24 cellular contexts compared by ENCODE assay signal in the genomic region with DNA sequence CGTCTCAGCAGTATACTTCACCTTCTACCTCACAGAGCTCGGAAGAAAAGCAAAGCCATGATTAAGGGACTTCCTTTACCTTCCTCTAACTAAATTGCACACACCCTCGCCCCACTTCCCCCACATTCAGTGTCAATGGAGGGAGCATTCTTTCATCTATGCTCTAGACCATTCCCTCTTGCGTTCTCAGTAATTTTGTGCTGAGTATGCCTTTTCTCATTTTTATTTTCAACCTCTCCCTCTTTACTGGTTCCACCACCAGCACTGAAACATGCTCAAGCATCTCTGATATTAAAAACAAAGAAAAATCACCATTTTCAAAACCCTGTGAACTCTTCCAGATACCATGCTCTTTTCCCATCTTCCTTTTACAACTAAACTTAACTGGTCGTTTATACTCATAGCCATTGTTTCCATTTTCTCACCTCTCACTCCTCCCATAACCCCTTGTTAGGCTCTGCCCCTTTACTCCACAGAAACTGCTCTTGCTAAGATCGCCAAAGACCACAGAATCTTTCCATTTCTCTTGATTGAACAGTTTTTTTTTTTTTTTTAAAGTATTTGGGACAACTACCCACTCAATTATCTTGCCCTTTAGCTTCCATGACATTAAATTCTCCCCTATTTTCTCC. TPM values are rescaled to one million over a fixed set of nuclear protein-coding genes. Genes with fewer than 3 reads are reported as not detected.
"Had no signal": no experiment of that assay in that cellular context is flagged by ENCODE, and none has a peak within 500 bp of the region (broad histone marks: within the 10 kb centered on the region; RNA-seq: fewer than 3 reads in every experiment).

No MANE protein-coding gene starts in this region.

- H3K9me3 Mint-ChIP-seq: natural killer cell; stimulated activated memory B cell treated with anti-CD40 and anti-IgM and Interleukin-4, amounts not matched to agents 10 μg/mL and 1 μg/mL and 100 μg/mL, for 72 hours; stimulated activated naive CD8-positive, alpha-beta T cell treated with anti-CD3 and anti-CD28 coated beads, Interleukin-15, Interleukin-2, amounts not matched to agents 100 ng/mL and 50 ng/mL, for 24 hours had no signal

- H3K4me1 Mint-ChIP-seq: natural killer cell; stimulated activated memory B cell treated with anti-CD40 and anti-IgM and Interleukin-4, amounts not matched to agents 10 μg/mL and 1 μg/mL and 100 μg/mL, for 72 hours had no signal

- DNase-seq: dorsolateral prefrontal cortex; effector CD4-positive, alpha-beta T cell; gastrocnemius medialis; head of caudate nucleus; left ventricle myocardium superior; lower lobe of right lung; natural killer cell; sigmoid colon; stimulated activated CD4-positive, alpha-beta T cell treated with anti-CD3 and anti-CD28 coated beads, Interleukin-2, amount 100 ng/mL, for 24 hours; stimulated activated CD4-positive, alpha-beta T cell treated with anti-CD3 and anti-CD28 coated beads, Interleukin-4, amount 100 ng/mL, for 24 hours; transverse colon had no signal

- ATAC-seq: gastrocnemius medialis; left ventricle myocardium superior; lower lobe of right lung; natural killer cell; stimulated activated memory B cell treated with anti-CD40 and anti-IgM and Interleukin-4, amounts not matched to agents 10 μg/mL and 1 μg/mL and 100 μg/mL, for 72 hours had no signal

- H3K27ac ChIP-seq: coronary artery, dorsolateral prefrontal cortex, gastrocnemius medialis, lower lobe of right lung, parathyroid adenoma, right atrium auricular region, sigmoid colon, suprapubic skin, transverse colon, vagina had no signal

- H3K27ac Mint-ChIP-seq: natural killer cell; progenitor cell of endocrine pancreas; stimulated activated memory B cell treated with anti-CD40 and anti-IgM and Interleukin-4, amounts not matched to agents 10 μg/mL and 1 μg/mL and 100 μg/mL, for 72 hours; stimulated activated naive CD8-positive, alpha-beta T cell treated with anti-CD3 and anti-CD28 coated beads, Interleukin-15, Interleukin-2, amounts not matched to agents 100 ng/mL and 50 ng/mL, for 24 hours had no signal

- H3K9ac ChIP-seq: parathyroid adenoma had no signal

- H3K27me3 Mint-ChIP-seq: progenitor cell of endocrine pancreas; stimulated activated memory B cell treated with anti-CD40 and anti-IgM and Interleukin-4, amounts not matched to agents 10 μg/mL and 1 μg/mL and 100 μg/mL, for 72 hours; stimulated activated naive CD8-positive, alpha-beta T cell treated with anti-CD3 and anti-CD28 coated beads, Interleukin-15, Interleukin-2, amounts not matched to agents 100 ng/mL and 50 ng/mL, for 24 hours had no signal

- H3K4me1 ChIP-seq: gastrocnemius medialis, lower lobe of right lung, right atrium auricular region, sigmoid colon, suprapubic skin, transverse colon, vagina had no signal

- FAIRE-seq: keratinocyte had no signal

- H3K4me3 ChIP-seq: coronary artery, dorsolateral prefrontal cortex, gastrocnemius medialis, lower lobe of right lung, right atrium auricular region, sigmoid colon, suprapubic skin, transverse colon, vagina had no signal

- H2AFZ ChIP-seq: parathyroid adenoma had no signal

- H3K4me3 Mint-ChIP-seq: natural killer cell; stimulated activated memory B cell treated with anti-CD40 and anti-IgM and Interleukin-4, amounts not matched to agents 10 μg/mL and 1 μg/mL and 100 μg/mL, for 72 hours; stimulated activated naive CD8-positive, alpha-beta T cell treated with anti-CD3 and anti-CD28 coated beads, Interleukin-15, Interleukin-2, amounts not matched to agents 100 ng/mL and 50 ng/mL, for 24 hours had no signal

- H3K79me2 ChIP-seq: parathyroid adenoma had no signal

- H3K9me3 ChIP-seq: gastrocnemius medialis, lower lobe of right lung, right atrium auricular region, sigmoid colon, suprapubic skin, transverse colon, vagina had no signal

- H3K27me3 ChIP-seq: dorsolateral prefrontal cortex, gastrocnemius medialis, right atrium auricular region, sigmoid colon, suprapubic skin, transverse colon, vagina had no signal

RNA-seq across cellular contexts. Expression of a gene that starts 32.4 kb away (rescaled TPM):
- total RNA-seq: gastrocnemius medialis, left ventricle myocardium superior, lower lobe of right lung, natural killer cell, osteoblast, progenitor cell of endocrine pancreas, right atrium auricular region, skeletal muscle tissue, suprapubic skin, transverse colon, vagina had no signal
- polyA plus RNA-seq: esophagus, keratinocyte, neural cell, sigmoid colon had no signal
